Comparison of ENCODE assay signal across 7 cellular contexts in the genomic region with DNA sequence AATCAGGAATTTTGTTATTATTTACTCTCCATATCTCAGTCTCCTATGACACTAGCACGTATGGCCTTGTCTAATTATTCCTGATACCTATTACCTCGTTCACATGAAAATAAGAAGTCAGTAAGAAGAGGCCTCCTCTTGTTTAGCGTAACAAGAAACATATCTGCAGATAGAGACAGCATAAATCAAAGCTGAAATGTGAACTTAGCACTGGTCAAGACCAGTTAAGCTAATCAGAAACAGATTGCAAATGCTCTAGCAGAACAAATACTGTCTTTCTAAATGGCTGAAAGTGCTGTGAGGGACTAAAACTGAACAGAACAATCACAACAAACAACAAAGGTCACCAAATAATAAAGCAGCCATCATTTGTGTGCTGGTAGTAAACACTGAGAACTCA.
DNase-seq lines count a peak whose midpoint lies in the region; FAIRE-seq and TF ChIP-seq lines count a peak whose summit lies in the region.
"Not testable (repeated sequence)": the region's sequence is repeated elsewhere in the genome, so short reads cannot be mapped to it uniquely, and the experiment has no call there.

No MANE protein-coding gene starts in this region.

- H3K36me3 Mint-ChIP-seq in CD14-positive monocyte, mesothelial cell of epicardium: not testable (repeated sequence)
- H3K36me3 Mint-ChIP-seq in activated T-helper 2 cell treated with anti-CD3 and anti-CD28 coated beads, Interferon-gamma antibody, Interleukin-2, Interleukin-4, amounts not matched to agents 10 μg/mL and 5 μg/mL and 100 μg/mL, durations not matched to agents 14 hours and 24 hours and 36 hours (ENCODE audit: low read depth): peaks cover 12% of the 10 kb centered on the region

- not testable (repeated sequence) for H3K27me3 ChIP-seq in HUES64 (ENCODE audit: insufficient read depth, low read length)

- 95% methylated on average over 3 of the region's 3 CpGs for WGBS in HUES64

- not testable (repeated sequence) for H3K9me3 ChIP-seq in HUES64 (ENCODE audit: insufficient read depth, low read depth, low read length)

- not testable (repeated sequence) for H3K9me3 Mint-ChIP-seq in CD14-positive monocyte; activated T-helper 2 cell treated with anti-CD3 and anti-CD28 coated beads, Interferon-gamma antibody, Interleukin-2, Interleukin-4, amounts not matched to agents 10 μg/mL and 5 μg/mL and 100 μg/mL, durations not matched to agents 14 hours and 24 hours and 36 hours; mesothelial cell of epicardium

- H3K27me3 Mint-ChIP-seq in CD14-positive monocyte (ENCODE audit: low read depth in 3 of 3); activated T-helper 2 cell treated with anti-CD3 and anti-CD28 coated beads, Interferon-gamma antibody, Interleukin-2, Interleukin-4, amounts not matched to agents 10 μg/mL and 5 μg/mL and 100 μg/mL, durations not matched to agents 14 hours and 24 hours and 36 hours (ENCODE audit: low read depth); mesothelial cell of epicardium (ENCODE audit: low read depth): not testable (repeated sequence)

- not testable (repeated sequence) for DNase-seq in CD14-positive monocyte (ENCODE audit: low spot score); activated T-helper 2 cell treated with anti-CD3 and anti-CD28 coated beads, Interferon-gamma antibody, Interleukin-2, Interleukin-4, amounts not matched to agents 10 μg/mL and 5 μg/mL and 100 μg/mL, durations not matched to agents 14 hours and 24 hours and 36 hours (ENCODE audit: low spot score); mesothelial cell of epicardium (ENCODE audit: low spot score in 2 of 2, unreplicated experiment in 2 of 2)
- DNase-seq in RPMI7951 (ENCODE audit: low read depth): peak; percentile 11
- peak; percentile 54 for DNase-seq in fibroblast of the aortic adventitia (ENCODE audit: low read depth)

- not testable (repeated sequence) for H3K4me3 Mint-ChIP-seq in CD14-positive monocyte; activated T-helper 2 cell treated with anti-CD3 and anti-CD28 coated beads, Interferon-gamma antibody, Interleukin-2, Interleukin-4, amounts not matched to agents 10 μg/mL and 5 μg/mL and 100 μg/mL, durations not matched to agents 14 hours and 24 hours and 36 hours (ENCODE audit: low read depth); mesothelial cell of epicardium

- H3K4me1 Mint-ChIP-seq in CD14-positive monocyte (peaks cover 13% of the 10 kb centered on the region), mesothelial cell of epicardium (peaks cover 11% of the 10 kb centered on the region)
- H3K4me1 Mint-ChIP-seq in activated T-helper 2 cell treated with anti-CD3 and anti-CD28 coated beads, Interferon-gamma antibody, Interleukin-2, Interleukin-4, amounts not matched to agents 10 μg/mL and 5 μg/mL and 100 μg/mL, durations not matched to agents 14 hours and 24 hours and 36 hours (ENCODE audit: low read depth): peaks cover 16% of the 10 kb centered on the region

- not testable (repeated sequence) for H3K36me3 ChIP-seq in HUES64 (ENCODE audit: insufficient read depth, low read length)

- intact Hi-C loops in CD14-positive monocyte (cut with micrococcal nuclease); activated T-helper 2 cell treated with anti-CD3 and anti-CD28 coated beads, Interferon-gamma antibody, Interleukin-2, Interleukin-4, amounts not matched to agents 10 μg/mL and 5 μg/mL and 100 μg/mL, durations not matched to agents 14 hours and 24 hours and 36 hours (cut with micrococcal nuclease): not testable (repeated sequence)

- peaks cover 14% of the 10 kb centered on the region; the same call in 1 of the 2 replicates for H3K4me1 ChIP-seq in HUES64 (ENCODE audit: insufficient read depth, low read length)

- peak overlapping the region; percentile 35; the same call in 1 of the 2 replicates for H3K27ac ChIP-seq in HUES64 (ENCODE audit: low read depth, low read length)

- H3K27ac Mint-ChIP-seq in CD14-positive monocyte: peak overlapping the region in 4 of 7 donors; percentile 25 to 79 (median 59)
- peak overlapping the region; percentile 6 for H3K27ac Mint-ChIP-seq in activated T-helper 2 cell treated with anti-CD3 and anti-CD28 coated beads, Interferon-gamma antibody, Interleukin-2, Interleukin-4, amounts not matched to agents 10 μg/mL and 5 μg/mL and 100 μg/mL, durations not matched to agents 14 hours and 24 hours and 36 hours
- peak overlapping the region; percentile 76 for H3K27ac Mint-ChIP-seq in mesothelial cell of epicardium

- FAIRE-seq in endometrium (lab: Jason Lieb, UNC): peak; percentile 8

- not testable (repeated sequence) for TF ChIP-seq CTCF in CD14-positive monocyte (IDR thresholded peaks at IDR 0.05); fibroblast of the aortic adventitia (IDR thresholded peaks at IDR 0.05; ENCODE audit: insufficient read depth, low read length); mesothelial cell of epicardium (IDR thresholded peaks at IDR 0.05; ENCODE audit: unreplicated experiment)

- H3K4me3 ChIP-seq in HUES64 (ENCODE audit: low read length); fibroblast of the aortic adventitia (ENCODE audit: low read depth, low read length): not testable (repeated sequence)

- H3K9ac ChIP-seq in HUES64 (ENCODE audit: low read depth, low read length): not testable (repeated sequence)

Comparison
In these comparisons a context has a peak if more than half of its experiments do, and no peak if none do; other contexts are left out.
1. H3K27ac Mint-ChIP-seq: peak in every context shown above with its lines; median percentile 76 in mesothelial cell of epicardium; 59 in CD14-positive monocyte; 6 in activated T-helper 2 cell treated with anti-CD3 and anti-CD28 coated beads, Interferon-gamma antibody, Interleukin-2, Interleukin-4, amounts not matched to agents 10 μg/mL and 5 μg/mL and 100 μg/mL, durations not matched to agents 14 hours and 24 hours and 36 hours.